ENCODE assay signal across 1 cellular context in genomic region chr4:6893449-6894085, GRCh38.
TF ChIP-seq lines count a peak whose summit lies in the region.

No MANE protein-coding gene starts in this region.

TF ChIP-seq in HepG2, 621 proteins besides CTCF, POLR2A, EP300 and RAD21 (continued from another document and continues in another):
- TF ChIP-seq ZNF639 (CRISPR knock-in tag; conservative IDR thresholded peaks at IDR 0.05), result peak; percentile 86
- TF ChIP-seq TBX2 (CRISPR knock-in tag; IDR thresholded peaks at IDR 0.05; ENCODE audit: borderline replicate concordance), result peak; percentile 84
- no peak for TF ChIP-seq SMAD9 (CRISPR knock-in tag; IDR thresholded peaks at IDR 0.05)
- TF ChIP-seq TCF7L2 (IDR thresholded peaks at IDR 0.05; ENCODE audit: low read depth, low read length), result no peak
- peak; percentile 88 for TF ChIP-seq PATZ1 (CRISPR knock-in tag; IDR thresholded peaks at IDR 0.05)
- peak; percentile 89 for TF ChIP-seq RARA (CRISPR knock-in tag; IDR thresholded peaks at IDR 0.05)
- peak; percentile 45 for TF ChIP-seq ZMYM2 (CRISPR knock-in tag; IDR thresholded peaks at IDR 0.05)
- no peak for TF ChIP-seq EHMT2 (IDR thresholded peaks at IDR 0.05; ENCODE audit: borderline replicate concordance, low read depth, low read length)
- no peak for TF ChIP-seq CCAR2 (optimal IDR thresholded peaks at IDR 0.05; ENCODE audit: low read depth, low read length)
- 0 out of 2 replicates have a peak, but pooled peaks have one; percentile 60 for TF ChIP-seq ZHX1 (CRISPR knock-in tag; IDR thresholded peaks at IDR 0.05; ENCODE audit: low read depth)
- peak; percentile 81; the same call in 1 of the 2 replicates for TF ChIP-seq ZNF775 (CRISPR knock-in tag; IDR thresholded peaks at IDR 0.05; ENCODE audit: borderline replicate concordance)
- peak; percentile 100 for TF ChIP-seq ZNF362 (CRISPR knock-in tag; IDR thresholded peaks at IDR 0.05; ENCODE audit: borderline replicate concordance)
- TF ChIP-seq ZNF34 (CRISPR knock-in tag; IDR thresholded peaks at IDR 0.05; ENCODE audit: borderline replicate concordance), result no peak
- no peak for TF ChIP-seq PCBP1 (IDR thresholded peaks at IDR 0.05; ENCODE audit: borderline replicate concordance, low read depth, low read length)
- TF ChIP-seq MYC (CRISPR knock-in tag; IDR thresholded peaks at IDR 0.05; ENCODE audit: borderline replicate concordance), result peak; percentile 92
- no peak for TF ChIP-seq ZNF180 (CRISPR knock-in tag; IDR thresholded peaks at IDR 0.05; ENCODE audit: borderline replicate concordance, low read depth)
- peak; percentile 93 for TF ChIP-seq HMG20A (CRISPR knock-in tag; IDR thresholded peaks at IDR 0.05; ENCODE audit: borderline replicate concordance)
- 0 out of 2 replicates have a peak, but pooled peaks have one; percentile 48 for TF ChIP-seq ZNF367 (CRISPR knock-in tag; IDR thresholded peaks at IDR 0.05; ENCODE audit: borderline replicate concordance)
- no peak for TF ChIP-seq RFX1 (IDR thresholded peaks at IDR 0.05)
- TF ChIP-seq ZBTB14 (CRISPR knock-in tag; IDR thresholded peaks at IDR 0.05), result peak; percentile 55
- TF ChIP-seq LCORL (IDR thresholded peaks at IDR 0.05), result no peak
- peak; percentile 94 for TF ChIP-seq LCORL (CRISPR knock-in tag; IDR thresholded peaks at IDR 0.05)
- peak; percentile 83 for TF ChIP-seq ZBTB7A (CRISPR knock-in tag; IDR thresholded peaks at IDR 0.05)
- TF ChIP-seq WIZ (CRISPR knock-in tag; IDR thresholded peaks at IDR 0.05), result no peak
- TF ChIP-seq ZNF883 (CRISPR knock-in tag; IDR thresholded peaks at IDR 0.05; ENCODE audit: not compliant biosample characterization), result no peak
- TF ChIP-seq PBX2 (CRISPR knock-in tag; IDR thresholded peaks at IDR 0.05), result no peak
- no peak for TF ChIP-seq MAZ (IDR thresholded peaks at IDR 0.05; ENCODE audit: borderline replicate concordance, low read depth, low read length)
- peak; percentile 72 for TF ChIP-seq MAZ (CRISPR knock-in tag; IDR thresholded peaks at IDR 0.05; ENCODE audit: low read depth)
- TF ChIP-seq ZNF496 (CRISPR knock-in tag; IDR thresholded peaks at IDR 0.05; ENCODE audit: insufficient replicate concordance), result no peak
- no peak for TF ChIP-seq ZNF577 (CRISPR knock-in tag; IDR thresholded peaks at IDR 0.05; ENCODE audit: borderline replicate concordance, low read depth)
- no peak for TF ChIP-seq ZNF230 (CRISPR knock-in tag; IDR thresholded peaks at IDR 0.05)
- TF ChIP-seq TOE1 (CRISPR knock-in tag; IDR thresholded peaks at IDR 0.05), result no peak
- peak; percentile 82 for TF ChIP-seq SNAPC2 (CRISPR knock-in tag; IDR thresholded peaks at IDR 0.05)
- TF ChIP-seq BRD4 (CRISPR knock-in tag; IDR thresholded peaks at IDR 0.05), result peak; percentile 94
- no peak for TF ChIP-seq HES4 (CRISPR knock-in tag; IDR thresholded peaks at IDR 0.05; ENCODE audit: borderline replicate concordance)
- TF ChIP-seq ZBTB7B (CRISPR knock-in tag; IDR thresholded peaks at IDR 0.05), result peak; percentile 77; the same call in 1 of the 2 replicates
- TF ChIP-seq CHCHD3 (CRISPR knock-in tag; IDR thresholded peaks at IDR 0.05), result no peak
- no peak for TF ChIP-seq ZBTB38 (CRISPR knock-in tag; IDR thresholded peaks at IDR 0.05)
- TF ChIP-seq SSRP1 (CRISPR knock-in tag; IDR thresholded peaks at IDR 0.05), result peak; percentile 32; the same call in 1 of the 2 replicates
- 0 out of 2 replicates have a peak, but pooled peaks have one; percentile 40 for TF ChIP-seq ZFAT (CRISPR knock-in tag; conservative IDR thresholded peaks at IDR 0.05)
- TF ChIP-seq REPIN1 (CRISPR knock-in tag; IDR thresholded peaks at IDR 0.05; ENCODE audit: borderline replicate concordance, low read depth), result peak; percentile 92; the same call in 1 of the 2 replicates
- TF ChIP-seq ATF1 (CRISPR knock-in tag; IDR thresholded peaks at IDR 0.05), result peak; percentile 72
- no peak for TF ChIP-seq NFAT5 (CRISPR knock-in tag; IDR thresholded peaks at IDR 0.05)
